Comparison of ENCODE assay signal across 23 cellular contexts in the genomic region with DNA sequence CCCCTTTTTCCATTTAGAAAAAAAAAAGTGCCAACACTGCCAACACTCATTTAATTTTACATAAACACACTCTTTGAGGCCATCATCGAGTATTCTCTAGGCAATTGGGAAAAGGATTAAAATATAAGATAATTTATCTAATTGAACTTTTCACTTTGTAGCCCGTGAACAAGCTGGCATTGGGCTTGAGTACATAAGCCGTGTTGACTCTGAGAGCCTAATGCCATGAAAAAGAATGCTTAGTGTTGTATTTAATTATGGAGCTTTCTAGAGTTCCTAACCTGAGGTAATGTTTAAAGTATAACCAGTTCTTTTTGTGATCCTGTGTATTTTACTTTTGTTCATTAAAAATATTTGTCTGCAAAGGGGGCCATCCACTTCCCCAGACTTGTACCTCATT.
"Had no signal": no experiment of that assay in that cellular context is flagged by ENCODE, and none has a peak within 500 bp of the region (broad histone marks: within the 10 kb centered on the region; RNA-seq: fewer than 3 reads in every experiment).

No MANE protein-coding gene starts in this region.

- DNase-seq: activated CD4-positive, alpha-beta T cell treated with anti-CD3 and anti-CD28 coated beads for 36 hours; activated CD4-positive, CD25-positive, alpha-beta regulatory T cell; activated CD8-positive, alpha-beta memory T cell treated with anti-CD3 and anti-CD28 coated beads, Interleukin-2, amount 10 ng/mL, durations not matched to agents 7 days and 5 days; activated CD8-positive, alpha-beta T cell treated with anti-CD3 and anti-CD28 coated beads, Interleukin-2, amount 10 ng/mL, durations not matched to agents 7 days and 5 days; activated naive CD4-positive, alpha-beta T cell; activated T-cell treated with anti-CD3 and anti-CD28 coated beads for 4 hours; activated T-cell treated with anti-CD3 and anti-CD28 coated beads, Interleukin-2, amount 50 U/mL, for 72 hours; central memory CD4-positive, alpha-beta T cell; endodermal cell; foreskin fibroblast; head of caudate nucleus; hippocampal formation; immature natural killer cell; mesendoderm; right cardiac atrium; spleen; stimulated activated CD4-positive, alpha-beta T cell treated with anti-CD3 and anti-CD28 coated beads, Interleukin-4, amount 100 ng/mL, for 1 hour; stimulated activated naive CD8-positive, alpha-beta T cell treated with anti-CD3 and anti-CD28 coated beads, Interleukin-15, Interleukin-2, amounts not matched to agents 100 U/mL and 50 U/mL, for 24 hours; testis; transverse colon had no signal

- ATAC-seq: activated CD4-positive, alpha-beta T cell treated with anti-CD3 and anti-CD28 coated beads for 36 hours; activated CD8-positive, alpha-beta memory T cell treated with anti-CD3 and anti-CD28 coated beads, Interleukin-2, amount 10 ng/mL, durations not matched to agents 7 days and 5 days; activated CD8-positive, alpha-beta T cell treated with anti-CD3 and anti-CD28 coated beads, Interleukin-2, amount 10 ng/mL, durations not matched to agents 7 days and 5 days; activated naive CD4-positive, alpha-beta T cell treated with anti-CD3 and anti-CD28 coated beads, Interleukin-2, amount 50 U/mL, for 72 hours; activated T-cell treated with anti-CD3 and anti-CD28 coated beads, Interleukin-2, amount 50 U/mL, for 72 hours; esophagus mucosa; natural killer cell treated with Interleukin-12 subunit alpha and Interleukin-12 subunit beta and Interleukin-15 and Interleukin-18, amount 100 ng/mL, for 72 hours; right cardiac atrium; stimulated activated naive CD8-positive, alpha-beta T cell treated with anti-CD3 and anti-CD28 coated beads, Interleukin-15, Interleukin-2, amounts not matched to agents 100 U/mL and 50 U/mL, for 24 hours had no signal
